In the genomic region with DNA sequence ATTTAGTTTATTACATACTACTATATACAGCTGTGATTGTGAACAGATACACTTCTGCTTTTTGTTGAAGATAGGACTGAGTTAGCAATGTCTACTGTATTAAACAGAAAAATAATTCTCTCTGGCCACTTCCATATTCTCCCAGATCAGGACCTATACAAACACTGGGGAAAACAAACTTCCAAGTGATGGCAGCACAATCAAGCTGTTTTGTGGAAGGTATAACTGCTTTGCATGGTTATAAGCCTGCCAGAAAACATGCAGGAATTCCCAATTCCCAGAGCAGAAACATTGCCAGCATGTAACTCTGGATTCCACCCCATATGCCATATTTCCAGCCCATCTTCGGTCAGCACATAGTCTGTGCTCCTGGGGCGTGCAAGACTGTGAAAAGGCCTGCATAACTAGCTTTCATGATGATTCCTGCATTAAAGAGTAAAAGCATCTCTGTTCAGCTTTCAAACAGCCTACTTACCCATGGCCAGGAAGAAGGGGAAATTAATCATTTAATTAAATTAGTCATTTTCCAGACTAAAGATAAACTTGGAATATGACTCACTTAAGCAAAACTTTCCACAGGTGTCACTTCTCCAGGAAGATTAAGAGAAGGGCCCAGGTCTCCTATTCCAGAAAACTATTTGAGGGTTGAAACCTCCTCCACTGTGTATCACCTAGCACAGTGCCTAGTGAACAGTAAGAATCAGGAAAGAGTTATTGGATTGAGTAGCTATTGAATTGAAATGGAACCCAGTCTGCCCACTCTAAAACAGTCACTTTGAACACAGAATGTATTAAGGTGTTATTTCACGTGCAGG, we compare ENCODE assay signal across 22 cellular contexts.
DNase-seq lines count a peak whose midpoint lies in the region; ATAC-seq and TF ChIP-seq lines count a peak whose summit lies in the region.
"Had no signal": no experiment of that assay in that cellular context is flagged by ENCODE, and none has a peak within 500 bp of the region (broad histone marks: within the 10 kb centered on the region; RNA-seq: fewer than 3 reads in every experiment).

No MANE protein-coding gene starts in this region.

- H3K4me1 ChIP-seq in heart right ventricle: peaks cover 0 to 3% (median 0%) of the 10 kb centered on the region in 9 donors
- H3K4me1 ChIP-seq: ascending aorta, left lung, right atrium auricular region, SJSA1, upper lobe of left lung had no signal

- DNase-seq in NCI-H524 (lab: John Stamatoyannopoulos, UW) (peak; percentile 15 to 56), NCI-H524 treated with DMSO at 0.1 percent for 48 hours (lab: John Stamatoyannopoulos, UW) (no peak), NCI-H526 treated with DMSO at 0.1 percent for 48 hours (lab: John Stamatoyannopoulos, UW) (peak; percentile 26), epithelial cell of esophagus (ENCODE audit: low read depth) (peak; percentile 3), renal cortical epithelial cell (ENCODE audit: low read depth) (peak; percentile 44), NCI-H2227 (lab: John Stamatoyannopoulos, UW; ENCODE audit: unreplicated experiment) (no peak), HCEC 1CT (no peak), heart right ventricle (no peak)
- DNase-seq: activated CD4-positive, alpha-beta T cell treated with anti-CD3 and anti-CD28 coated beads, Interleukin-2, amount 10 ng/mL, durations not matched to agents 24 days and 14 days; effector CD4-positive, alpha-beta T cell; EL; left lung; naive thymus-derived CD8-positive, alpha-beta T cell; ovary; stimulated activated naive CD8-positive, alpha-beta T cell treated with anti-CD3 and anti-CD28 coated beads, Interleukin-15, amount 100 ng/mL, for 72 hours; T-helper 17 cell; upper lobe of left lung had no signal

- TF ChIP-seq CTCF in epithelial cell of esophagus (IDR thresholded peaks at IDR 0.05; ENCODE audit: insufficient read depth, low read depth, low read length, missing control alignments): no peak
- no peak for TF ChIP-seq CTCF in heart right ventricle (IDR thresholded peaks at IDR 0.05)

- no peaks in the 10 kb centered on the region for H3K36me3 ChIP-seq in heart right ventricle
- H3K36me3 ChIP-seq: ascending aorta, esophagus muscularis mucosa, left lung, ovary, right atrium auricular region, SJSA1, upper lobe of left lung had no signal

- 66 to 68% methylated on average over 3 of the region's 3 CpGs for WGBS in heart right ventricle, 2 donors

- no peaks in the 10 kb centered on the region for H3K27me3 ChIP-seq in heart right ventricle
- H3K27me3 ChIP-seq: ascending aorta, esophagus muscularis mucosa, left lung, ovary, right atrium auricular region, SJSA1, upper lobe of left lung had no signal

- H3K9me3 ChIP-seq in heart right ventricle: no peaks in the 10 kb centered on the region
- H3K9me3 ChIP-seq: ascending aorta, esophagus muscularis mucosa, left lung, ovary, right atrium auricular region, SJSA1, upper lobe of left lung had no signal

- no peak overlapping the region for H3K27ac ChIP-seq in heart right ventricle
- H3K27ac ChIP-seq: ascending aorta, esophagus muscularis mucosa, left lung, ovary, right atrium auricular region, SJSA1, upper lobe of left lung had no signal

- intact Hi-C loops in heart right ventricle (cut with DNase I): no loop called here

- no peak for ATAC-seq in heart right ventricle
- ATAC-seq: GM23338; left lung; naive thymus-derived CD8-positive, alpha-beta T cell; stimulated activated naive CD8-positive, alpha-beta T cell treated with anti-CD3 and anti-CD28 coated beads, Interleukin-15, amount 100 ng/mL, for 72 hours; T-helper 17 cell had no signal

- H3K4me3 ChIP-seq in epithelial cell of esophagus (ENCODE audit: low read length) (no peak overlapping the region), heart right ventricle (no peak overlapping the region)
- H3K4me3 ChIP-seq: ascending aorta, esophagus muscularis mucosa, GM23338, left lung, ovary, right atrium auricular region, SJSA1, upper lobe of left lung had no signal

Comparison
In these comparisons a context has a peak if more than half of its experiments do, and no peak if none do; other contexts are left out.
1. DNase-seq: peak in NCI-H524 (2 of 2), NCI-H526 treated with DMSO at 0.1 percent for 48 hours (single experiment), epithelial cell of esophagus (single experiment) and renal cortical epithelial cell (single experiment); none in NCI-H524 treated with DMSO at 0.1 percent for 48 hours (single experiment), NCI-H2227 (single experiment), HCEC 1CT (single experiment) and heart right ventricle (0 of 2).